Comparison of ENCODE assay signal across 22 cellular contexts in genomic region chr2:45902952-45903351, GRCh38.
"Had no signal": no experiment of that assay in that cellular context is flagged by ENCODE, and none has a peak within 500 bp of the region (broad histone marks: within the 10 kb centered on the region; RNA-seq: fewer than 3 reads in every experiment).

No MANE protein-coding gene starts in this region.

- FAIRE-seq: colon had no signal

- H3K4me3 ChIP-seq: esophagus muscularis mucosa, heart left ventricle, prostate gland, right lobe of liver, spleen, stomach, thoracic aorta had no signal

- H3K36me3 ChIP-seq: esophagus muscularis mucosa, heart left ventricle, prostate gland, right lobe of liver, spleen, stomach, thoracic aorta had no signal

- H3K4me3 Mint-ChIP-seq: dendritic cell treated with granulocyte-macrophage colony-stimulating factor and Interleukin-4, amounts not matched to agents 40 ng/mL and 50 ng/mL, for 4 days; effector memory CD8-positive, alpha-beta T cell; naive thymus-derived CD4-positive, alpha-beta T cell; nephron progenitor cell had no signal

- H3K4me1 ChIP-seq: prostate gland, right lobe of liver had no signal

- H3K9me3 ChIP-seq: esophagus muscularis mucosa, heart left ventricle, prostate gland, right lobe of liver, spleen, stomach, thoracic aorta had no signal

- H3K27me3 Mint-ChIP-seq: dendritic cell treated with granulocyte-macrophage colony-stimulating factor and Interleukin-4, amounts not matched to agents 40 ng/mL and 50 ng/mL, for 4 days; effector memory CD8-positive, alpha-beta T cell; naive thymus-derived CD4-positive, alpha-beta T cell had no signal

- H3K27ac Mint-ChIP-seq: dendritic cell treated with granulocyte-macrophage colony-stimulating factor and Interleukin-4, amounts not matched to agents 40 ng/mL and 50 ng/mL, for 4 days; effector memory CD8-positive, alpha-beta T cell had no signal

- ATAC-seq: effector memory CD8-positive, alpha-beta T cell; heart left ventricle; naive thymus-derived CD4-positive, alpha-beta T cell; right lobe of liver had no signal

- H3K4me1 Mint-ChIP-seq: nephron progenitor cell had no signal

- H3K9ac ChIP-seq: parathyroid adenoma had no signal

- H3K27me3 ChIP-seq: esophagus muscularis mucosa, heart left ventricle, right lobe of liver, spleen, stomach had no signal

- DNase-seq: effector memory CD8-positive, alpha-beta T cell; foreskin melanocyte; heart left ventricle; hippocampal formation; naive thymus-derived CD4-positive, alpha-beta T cell; nephron progenitor cell; right lobe of liver; spleen; stimulated activated CD4-positive, alpha-beta T cell treated with anti-CD3 and anti-CD28 coated beads, Interleukin-15, amount 100 ng/mL, for 24 hours; stimulated activated CD4-positive, alpha-beta T cell treated with anti-CD3 and anti-CD28 coated beads, Interleukin-1b, Interleukin-23, amount 100 ng/mL, for 48 hours; stimulated activated CD4-positive, alpha-beta T cell treated with anti-CD3 and anti-CD28 coated beads, Interleukin-4, amount 100 ng/mL, for 24 hours; stimulated activated naive CD4-positive, alpha-beta T cell; stomach; substantia nigra; trophoblast cell had no signal

- H2AFZ ChIP-seq: parathyroid adenoma had no signal

- H3K27ac ChIP-seq: epithelial cell of prostate, esophagus muscularis mucosa, heart left ventricle, parathyroid adenoma, prostate gland, right lobe of liver, spleen, stomach, thoracic aorta had no signal

- H3K9me3 Mint-ChIP-seq: dendritic cell treated with granulocyte-macrophage colony-stimulating factor and Interleukin-4, amounts not matched to agents 40 ng/mL and 50 ng/mL, for 4 days; effector memory CD8-positive, alpha-beta T cell; naive thymus-derived CD4-positive, alpha-beta T cell; nephron progenitor cell had no signal
